ENCODE assay signal across 19 cellular contexts in genomic region chr12:131048611-131048990, GRCh38.
A peak's percentile ranks its signal among the peaks of the same experiment; 100 is the strongest.
DNase-seq lines count a peak whose midpoint lies in the region; ATAC-seq and TF ChIP-seq lines count a peak whose summit lies in the region.
"Had no signal": no experiment of that assay in that cellular context is flagged by ENCODE, and none has a peak within 500 bp of the region (broad histone marks: within the 10 kb centered on the region; RNA-seq: fewer than 3 reads in every experiment).

No MANE protein-coding gene starts in this region.

- intact Hi-C loops in heart right ventricle (cut with DNase I), result no loop called here
- intact Hi-C loops in left cardiac atrium (cut with DNase I), result no loop called here
- intact Hi-C loops in sciatic nerve (cut with DNase I), result no loop called here
- intact Hi-C loops in upper lobe of right lung (cut with DNase I), result no loop called here
- intact Hi-C loops in prostate gland (cut with DNase I), result no loop called here
- intact Hi-C loops in ascending aorta (cut with DNase I), result no loop called here

- TF ChIP-seq CTCF in heart right ventricle (IDR thresholded peaks at IDR 0.05), result no peak
- TF ChIP-seq CTCF in glutamatergic neuron (IDR thresholded peaks at IDR 0.05; ENCODE audit: partially characterized antibody, unreplicated experiment), result no peak
- no peak for TF ChIP-seq CTCF in upper lobe of right lung (IDR thresholded peaks at IDR 0.05)
- no peak for TF ChIP-seq CTCF in prostate gland (IDR thresholded peaks at IDR 0.05)
- no peak for TF ChIP-seq CTCF in ascending aorta (IDR thresholded peaks at IDR 0.05)

- H3K4me1 Mint-ChIP-seq in glutamatergic neuron (ENCODE audit: low read depth, unreplicated experiment), result peaks cover 3% of the 10 kb centered on the region
- H3K4me1 Mint-ChIP-seq in stimulated activated memory B cell treated with anti-CD40 and anti-IgM and Interleukin-4, amounts not matched to agents 10 μg/mL and 1 μg/mL and 100 μg/mL, for 72 hours, result no peaks in the 10 kb centered on the region
- H3K4me1 Mint-ChIP-seq: CD4-positive, CD25-positive, alpha-beta regulatory T cell had no signal

- H3K4me3 ChIP-seq in heart right ventricle (no peak overlapping the region), upper lobe of right lung (no peak overlapping the region), prostate gland (no peak overlapping the region), ascending aorta (no peak overlapping the region)

- H3K27me3 ChIP-seq in heart right ventricle (no peaks in the 10 kb centered on the region), upper lobe of right lung (no peaks in the 10 kb centered on the region), prostate gland (replicated peaks; ENCODE audit: insufficient read depth) (no peaks in the 10 kb centered on the region), ascending aorta (no peaks in the 10 kb centered on the region)

- H3K9me3 ChIP-seq in heart right ventricle, result no peaks in the 10 kb centered on the region
- no peaks in the 10 kb centered on the region for H3K9me3 ChIP-seq in upper lobe of right lung
- H3K9me3 ChIP-seq in prostate gland, result no peaks in the 10 kb centered on the region
- H3K9me3 ChIP-seq in ascending aorta, result no peaks in the 10 kb centered on the region

- no peak for TF ChIP-seq POLR2A in prostate gland (IDR thresholded peaks at IDR 0.05)

- H3K36me3 Mint-ChIP-seq in glutamatergic neuron (ENCODE audit: unreplicated experiment), result peaks cover 4% of the 10 kb centered on the region
- H3K36me3 Mint-ChIP-seq in stimulated activated memory B cell treated with anti-CD40 and anti-IgM and Interleukin-4, amounts not matched to agents 10 μg/mL and 1 μg/mL and 100 μg/mL, for 72 hours, result no peaks in the 10 kb centered on the region
- H3K36me3 Mint-ChIP-seq: CD4-positive, CD25-positive, alpha-beta regulatory T cell had no signal

- H3K9me3 Mint-ChIP-seq in glutamatergic neuron (ENCODE audit: unreplicated experiment), result peaks cover 7% of the 10 kb centered on the region
- peaks cover 3% of the 10 kb centered on the region for H3K9me3 Mint-ChIP-seq in stimulated activated memory B cell treated with anti-CD40 and anti-IgM and Interleukin-4, amounts not matched to agents 10 μg/mL and 1 μg/mL and 100 μg/mL, for 72 hours

- H3K27ac ChIP-seq in heart right ventricle, result peak overlapping the region; percentile 67 to 90 (median 84)
- H3K27ac ChIP-seq in upper lobe of right lung, result peak overlapping the region; percentile 11
- H3K27ac ChIP-seq in prostate gland, result no peak overlapping the region
- H3K27ac ChIP-seq in ascending aorta, result no peak overlapping the region
- H3K27ac ChIP-seq: KMS-11 had no signal

- WGBS in heart right ventricle, 2 donors, result 61 to 62% methylated on average over 6 of the region's 6 CpGs
- WGBS in prostate gland, result 53% methylated on average over 6 of the region's 6 CpGs

- H3K4me3 Mint-ChIP-seq in glutamatergic neuron (ENCODE audit: unreplicated experiment), result no peak overlapping the region
- no peak overlapping the region for H3K4me3 Mint-ChIP-seq in stimulated activated memory B cell treated with anti-CD40 and anti-IgM and Interleukin-4, amounts not matched to agents 10 μg/mL and 1 μg/mL and 100 μg/mL, for 72 hours
- H3K4me3 Mint-ChIP-seq: CD4-positive, CD25-positive, alpha-beta regulatory T cell had no signal

- H3K36me3 ChIP-seq in heart right ventricle (peaks cover 0 to 2% (median 0%) of the 10 kb centered on the region in 9 donors), upper lobe of right lung (no peaks in the 10 kb centered on the region), prostate gland (no peaks in the 10 kb centered on the region), ascending aorta (no peaks in the 10 kb centered on the region)

- no peak for ATAC-seq in heart right ventricle
- no peak for ATAC-seq in left cardiac atrium
- ATAC-seq in sciatic nerve, result peak; percentile 57
- ATAC-seq in upper lobe of right lung, result no peak
- no peak for ATAC-seq in stimulated activated memory B cell treated with anti-CD40 and anti-IgM and Interleukin-4, amounts not matched to agents 10 μg/mL and 1 μg/mL and 100 μg/mL, for 72 hours

- peaks cover 14 to 41% (median 34%) of the 10 kb centered on the region in 9 donors for H3K4me1 ChIP-seq in heart right ventricle
- no peaks in the 10 kb centered on the region for H3K4me1 ChIP-seq in upper lobe of right lung
- H3K4me1 ChIP-seq in prostate gland (replicated peaks), result no peaks in the 10 kb centered on the region
- H3K4me1 ChIP-seq in ascending aorta, result no peaks in the 10 kb centered on the region

- peak overlapping the region; percentile 33 for H3K27ac Mint-ChIP-seq in glutamatergic neuron (ENCODE audit: unreplicated experiment)
- H3K27ac Mint-ChIP-seq in stimulated activated memory B cell treated with anti-CD40 and anti-IgM and Interleukin-4, amounts not matched to agents 10 μg/mL and 1 μg/mL and 100 μg/mL, for 72 hours, result no peak overlapping the region
- H3K27ac Mint-ChIP-seq: CD4-positive, CD25-positive, alpha-beta regulatory T cell had no signal

- DNase-seq in heart right ventricle, result no peak
- DNase-seq in left cardiac atrium, result no peak
- no peak for DNase-seq in glutamatergic neuron
- DNase-seq in sciatic nerve (ENCODE audit: low spot score), result no peak
- no peak for DNase-seq in upper lobe of right lung
- DNase-seq in prostate gland (ENCODE audit: low spot score), result no peak
- no peak for DNase-seq in ascending aorta (ENCODE audit: low spot score in 2 of 2)
- DNase-seq: CD4-positive, CD25-positive, alpha-beta regulatory T cell; DMS79; IMR-90; NCI-H1105; NCI-H1694; NCI-H2081; NCI-H2171; NCI-H345; NCI-H524; NCI-H774 had no signal

- peaks cover 9% of the 10 kb centered on the region for H3K27me3 Mint-ChIP-seq in glutamatergic neuron (ENCODE audit: unreplicated experiment)
- peaks cover 43% of the 10 kb centered on the region for H3K27me3 Mint-ChIP-seq in stimulated activated memory B cell treated with anti-CD40 and anti-IgM and Interleukin-4, amounts not matched to agents 10 μg/mL and 1 μg/mL and 100 μg/mL, for 72 hours

Comparison
In these comparisons a context has a peak if more than half of its experiments do, and no peak if none do; other contexts are left out.
1. H3K27ac ChIP-seq: peak in heart right ventricle (10 of 10) and upper lobe of right lung (single experiment); none in prostate gland (0 of 2) and ascending aorta (0 of 2).